Comparison of ENCODE assay signal across 1 cellular context in genomic region chr12:80100566-80100965, GRCh38.
TF ChIP-seq lines count a peak whose summit lies in the region.

No MANE protein-coding gene starts in this region.

TF ChIP-seq in endothelial cell of umbilical vein, 7 proteins besides CTCF, POLR2A, EP300 and RAD21:
- TF ChIP-seq EZH2 (IDR thresholded peaks at IDR 0.05; ENCODE audit: borderline replicate concordance, low read depth, low read length, severe bottlenecking) (no peak), POLR2AphosphoS5 (IDR thresholded peaks at IDR 0.05; ENCODE audit: insufficient read depth, low read depth, low read length) (no peak), FOS (IDR thresholded peaks at IDR 0.05; ENCODE audit: borderline replicate concordance, insufficient read depth, low read length) (peak; percentile 80), GATA2 (IDR thresholded peaks at IDR 0.05; ENCODE audit: insufficient read depth, insufficient read length, low read depth, low read length) (no peak), MYC (IDR thresholded peaks at IDR 0.05; ENCODE audit: low read depth, low read length) (no peak), MAX (IDR thresholded peaks at IDR 0.05; ENCODE audit: insufficient read depth, insufficient read length) (no peak), JUN (IDR thresholded peaks at IDR 0.05; ENCODE audit: borderline replicate concordance, insufficient read depth, insufficient read length, low read depth) (peak; percentile 68)
